In genomic region chr12:65740873-65741600, GRCh38 we compare ENCODE assay signal across 8 cellular contexts.
DNase-seq lines count a peak whose midpoint lies in the region; ATAC-seq and TF ChIP-seq lines count a peak whose summit lies in the region.

No MANE protein-coding gene starts in this region.

- TF ChIP-seq CTCF in mucosa of descending colon (IDR thresholded peaks at IDR 0.05): no peak

- intact Hi-C loops in mucosa of descending colon (cut with DNase I, micrococcal nuclease): no loop called here

- H3K4me3 ChIP-seq in mucosa of descending colon: no peak overlapping the region

- no peaks in the 10 kb centered on the region for H3K36me3 ChIP-seq in mucosa of descending colon (ENCODE audit: low read depth)

- peak overlapping the region; percentile 86 for H3K27ac ChIP-seq in epithelial cell of prostate

- ATAC-seq in GM21526 (IDR thresholded peaks at IDR 0.05; ENCODE audit: low FRiP score, unreplicated experiment) (peak; percentile 76), mucosa of descending colon (peak; percentile 94)

- H3K4me1 ChIP-seq in mucosa of descending colon (ENCODE audit: low read depth): no peaks in the 10 kb centered on the region

- DNase-seq in AG20443 (ENCODE audit: low spot score) (peak; percentile 95), NCI-H2171 (lab: John Stamatoyannopoulos, UW) (peak; percentile 13), epithelial cell of prostate (ENCODE audit: low read depth, low spot score) (no peak), mucosa of descending colon (peak; percentile 68 to 90 (median 89)), SIG-M5 (lab: John Stamatoyannopoulos, UW) (no peak)
- DNase-seq in activated CD8-positive, alpha-beta memory T cell treated with anti-CD3 and anti-CD28 coated beads, Interleukin-2, amount 50 U/mL, for 24 hours (ENCODE audit: extremely low read depth): peak; percentile 19
- peak; percentile 5 to 23 for DNase-seq in stimulated activated CD8-positive, alpha-beta memory T cell treated with anti-CD3 and anti-CD28 coated beads, Interleukin-15, amount 100 ng/mL, for 4 hours (ENCODE audit: low read depth in 2 of 2)

- no peaks in the 10 kb centered on the region for H3K9me3 ChIP-seq in mucosa of descending colon

Comparison
In these comparisons a context has a peak if more than half of its experiments do, and no peak if none do; other contexts are left out.
1. DNase-seq: peak in AG20443 (single experiment), NCI-H2171 (single experiment), activated CD8-positive, alpha-beta memory T cell treated with anti-CD3 and anti-CD28 coated beads, Interleukin-2, amount 50 U/mL, for 24 hours (single experiment), mucosa of descending colon (3 of 3) and stimulated activated CD8-positive, alpha-beta memory T cell treated with anti-CD3 and anti-CD28 coated beads, Interleukin-15, amount 100 ng/mL, for 4 hours (2 of 2); none in epithelial cell of prostate (single experiment) and SIG-M5 (single experiment).